In genomic region chr3:61714225-61714624, GRCh38 we compare ENCODE assay signal across 8 cellular contexts.
"Had no signal": no experiment of that assay in that cellular context is flagged by ENCODE, and none has a peak within 500 bp of the region (broad histone marks: within the 10 kb centered on the region; RNA-seq: fewer than 3 reads in every experiment).

No MANE protein-coding gene starts in this region.

- H3K4me2 ChIP-seq: KMS-11 had no signal

- ATAC-seq: HepG2, K562 had no signal

- DNase-seq: KBM-7, KG1 had no signal

- H3K4me1 Mint-ChIP-seq: IgD-negative memory B cell had no signal

- H3K27ac Mint-ChIP-seq: IgD-negative memory B cell had no signal

- FAIRE-seq: HepG2, HTR-8/SVneo, K562 had no signal

- H3K27ac ChIP-seq: HL-60, KMS-11 had no signal

- H3K4me3 ChIP-seq: K562 had no signal

- H3K27me3 Mint-ChIP-seq: IgD-negative memory B cell had no signal

- H3K9ac ChIP-seq: KMS-11 had no signal

- H3K4me3 Mint-ChIP-seq: IgD-negative memory B cell had no signal
